1 cellular context compared by ENCODE assay signal in the genomic region with DNA sequence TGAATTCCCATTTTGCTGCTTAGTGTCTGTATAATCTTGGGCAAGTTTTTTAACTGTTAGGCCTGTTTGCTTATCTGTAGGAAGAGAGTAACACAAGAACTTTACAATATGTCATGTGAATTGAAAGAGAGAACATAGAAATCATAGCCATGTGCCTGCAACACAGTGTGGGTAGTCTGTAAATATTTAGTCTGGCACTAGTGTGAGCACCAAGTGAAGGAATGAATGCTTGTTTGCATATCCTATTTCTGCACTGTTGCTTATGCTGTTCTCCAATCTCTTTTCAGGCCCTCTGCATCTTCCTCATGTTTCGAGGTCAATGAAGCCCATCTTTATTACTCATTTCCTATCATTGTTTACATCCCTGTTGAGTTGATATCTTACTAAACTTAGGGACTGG.
A peak's percentile ranks its signal among the peaks of the same experiment; 100 is the strongest.
TF ChIP-seq lines count a peak whose summit lies in the region.

No MANE protein-coding gene starts in this region.

TF ChIP-seq in HepG2, 621 proteins besides CTCF, POLR2A, EP300 and RAD21 (continued from another document and continues in another):
- TF ChIP-seq, protein P1, sequence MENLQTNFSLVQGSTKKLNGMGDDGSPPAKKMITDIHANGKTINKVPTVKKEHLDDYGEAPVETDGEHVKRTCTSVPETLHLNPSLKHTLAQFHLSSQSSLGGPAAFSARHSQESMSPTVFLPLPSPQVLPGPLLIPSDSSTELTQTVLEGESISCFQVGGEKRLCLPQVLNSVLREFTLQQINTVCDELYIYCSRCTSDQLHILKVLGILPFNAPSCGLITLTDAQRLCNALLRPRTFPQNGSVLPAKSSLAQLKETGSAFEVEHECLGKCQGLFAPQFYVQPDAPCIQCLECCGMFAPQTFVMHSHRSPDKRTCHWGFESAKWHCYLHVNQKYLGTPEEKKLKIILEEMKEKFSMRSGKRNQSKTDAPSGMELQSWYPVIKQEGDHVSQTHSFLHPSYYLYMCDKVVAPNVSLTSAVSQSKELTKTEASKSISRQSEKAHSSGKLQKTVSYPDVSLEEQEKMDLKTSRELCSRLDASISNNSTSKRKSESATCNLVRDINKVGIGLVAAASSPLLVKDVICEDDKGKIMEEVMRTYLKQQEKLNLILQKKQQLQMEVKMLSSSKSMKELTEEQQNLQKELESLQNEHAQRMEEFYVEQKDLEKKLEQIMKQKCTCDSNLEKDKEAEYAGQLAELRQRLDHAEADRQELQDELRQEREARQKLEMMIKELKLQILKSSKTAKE (CRISPR knock-in tag; IDR thresholded peaks at IDR 0.05; ENCODE audit: borderline replicate concordance), result no peak
- TF ChIP-seq SOX6 (IDR thresholded peaks at IDR 0.05) (no peak), SOX6 (CRISPR knock-in tag; IDR thresholded peaks at IDR 0.05) (peak; percentile 24; the same call in 1 of the 2 replicates), ZNF792 (CRISPR knock-in tag; IDR thresholded peaks at IDR 0.05) (no peak), DR1 (CRISPR knock-in tag; IDR thresholded peaks at IDR 0.05) (no peak), SMAD3 (CRISPR knock-in tag; IDR thresholded peaks at IDR 0.05) (0 out of 2 replicates have a peak, but pooled peaks have one; percentile 42), HDAC2 (CRISPR knock-in tag; IDR thresholded peaks at IDR 0.05) (peak; percentile 55; the same call in 1 of the 2 replicates), KDM5A (IDR thresholded peaks at IDR 0.05; ENCODE audit: borderline replicate concordance, low read length) (no peak), FOXA1 (IDR thresholded peaks at IDR 0.05) (no peak), FOXA1 (CRISPR knock-in tag; IDR thresholded peaks at IDR 0.05) (peak; percentile 64; the same call in 1 of the 2 replicates), ZNF205 (CRISPR knock-in tag; IDR thresholded peaks at IDR 0.05) (no peak), POGZ (CRISPR knock-in tag; IDR thresholded peaks at IDR 0.05) (0 out of 2 replicates have a peak, but pooled peaks have one; percentile 16), MXI1 (IDR thresholded peaks at IDR 0.05; ENCODE audit: borderline replicate concordance, low read depth, low read length) (peak; percentile 71; the same call in 1 of the 3 replicates), IKZF5 (CRISPR knock-in tag; IDR thresholded peaks at IDR 0.05) (0 out of 2 replicates have a peak, but pooled peaks have one; percentile 30), ZKSCAN8 (CRISPR knock-in tag; IDR thresholded peaks at IDR 0.05; ENCODE audit: borderline replicate concordance) (0 out of 2 replicates have a peak, but pooled peaks have one; percentile 46), RXRB (CRISPR knock-in tag; IDR thresholded peaks at IDR 0.05; ENCODE audit: borderline replicate concordance) (0 out of 2 replicates have a peak, but pooled peaks have one; percentile 8), ZNF292 (CRISPR knock-in tag; IDR thresholded peaks at IDR 0.05; ENCODE audit: borderline replicate concordance, low read depth) (0 out of 2 replicates have a peak, but pooled peaks have one; percentile 23), MAX (IDR thresholded peaks at IDR 0.05) (peak; percentile 39; the same call in 1 of the 2 replicates), FOXO1 (CRISPR knock-in tag; IDR thresholded peaks at IDR 0.05) (peak; percentile 10; the same call in 1 of the 2 replicates), THAP11 (CRISPR knock-in tag; IDR thresholded peaks at IDR 0.05) (0 out of 2 replicates have a peak, but pooled peaks have one; percentile 41), HNF1B (CRISPR knock-in tag; IDR thresholded peaks at IDR 0.05) (no peak), FOXK1 (CRISPR knock-in tag; IDR thresholded peaks at IDR 0.05; ENCODE audit: borderline replicate concordance, low read depth) (0 out of 2 replicates have a peak, but pooled peaks have one; percentile 32), ZNF24 (IDR thresholded peaks at IDR 0.05) (peak; percentile 91), GTF3A (CRISPR knock-in tag; conservative IDR thresholded peaks at IDR 0.05) (no peak), FOSL2 (CRISPR knock-in tag; IDR thresholded peaks at IDR 0.05) (peak; percentile 56), ZNF280B (CRISPR knock-in tag; IDR thresholded peaks at IDR 0.05; ENCODE audit: borderline replicate concordance) (no peak), SIX4 (CRISPR knock-in tag; IDR thresholded peaks at IDR 0.05) (0 out of 2 replicates have a peak, but pooled peaks have one; percentile 27), GABPA (IDR thresholded peaks at IDR 0.05; ENCODE audit: low read depth, low read length) (no peak), GABPA (CRISPR knock-in tag; IDR thresholded peaks at IDR 0.05; ENCODE audit: low read depth) (0 out of 2 replicates have a peak, but pooled peaks have one; percentile 32), ZNF441 (CRISPR knock-in tag; IDR thresholded peaks at IDR 0.05; ENCODE audit: borderline replicate concordance) (peak; percentile 42; the same call in 1 of the 2 replicates), ZNF207 (IDR thresholded peaks at IDR 0.05; ENCODE audit: borderline replicate concordance) (no peak), ZBTB20 (CRISPR knock-in tag; IDR thresholded peaks at IDR 0.05; ENCODE audit: borderline replicate concordance, low read depth) (no peak), YY1 (IDR thresholded peaks at IDR 0.05; ENCODE audit: insufficient read depth, insufficient replicate concordance, low read depth, low read length) (no peak), ZEB1 (IDR thresholded peaks at IDR 0.05; ENCODE audit: insufficient replicate concordance, low read depth) (no peak), ZNF747 (CRISPR knock-in tag; IDR thresholded peaks at IDR 0.05; ENCODE audit: borderline replicate concordance) (no peak), PRPF4 (IDR thresholded peaks at IDR 0.05; ENCODE audit: low read depth, low read length, poor library complexity, severe bottlenecking) (no peak), NCOR1 (IDR thresholded peaks at IDR 0.05; ENCODE audit: borderline replicate concordance, low read length) (no peak), ZNF709 (CRISPR knock-in tag; IDR thresholded peaks at IDR 0.05) (no peak), ZNF572 (CRISPR knock-in tag; IDR thresholded peaks at IDR 0.05) (no peak), CBFB (CRISPR knock-in tag; IDR thresholded peaks at IDR 0.05) (no peak), BRD4 (CRISPR knock-in tag; IDR thresholded peaks at IDR 0.05) (no peak)
- TF ChIP-seq, protein P2, sequence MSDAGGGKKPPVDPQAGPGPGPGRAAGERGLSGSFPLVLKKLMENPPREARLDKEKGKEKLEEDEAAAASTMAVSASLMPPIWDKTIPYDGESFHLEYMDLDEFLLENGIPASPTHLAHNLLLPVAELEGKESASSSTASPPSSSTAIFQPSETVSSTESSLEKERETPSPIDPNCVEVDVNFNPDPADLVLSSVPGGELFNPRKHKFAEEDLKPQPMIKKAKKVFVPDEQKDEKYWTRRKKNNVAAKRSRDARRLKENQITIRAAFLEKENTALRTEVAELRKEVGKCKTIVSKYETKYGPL (CRISPR knock-in tag; IDR thresholded peaks at IDR 0.05), result no peak
- TF ChIP-seq, protein P3, sequence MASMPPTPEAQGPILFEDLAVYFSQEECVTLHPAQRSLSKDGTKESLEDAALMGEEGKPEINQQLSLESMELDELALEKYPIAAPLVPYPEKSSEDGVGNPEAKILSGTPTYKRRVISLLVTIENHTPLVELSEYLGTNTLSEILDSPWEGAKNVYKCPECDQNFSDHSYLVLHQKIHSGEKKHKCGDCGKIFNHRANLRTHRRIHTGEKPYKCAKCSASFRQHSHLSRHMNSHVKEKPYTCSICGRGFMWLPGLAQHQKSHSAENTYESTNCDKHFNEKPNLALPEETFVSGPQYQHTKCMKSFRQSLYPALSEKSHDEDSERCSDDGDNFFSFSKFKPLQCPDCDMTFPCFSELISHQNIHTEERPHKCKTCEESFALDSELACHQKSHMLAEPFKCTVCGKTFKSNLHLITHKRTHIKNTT (CRISPR knock-in tag; IDR thresholded peaks at IDR 0.05), result no peak
- TF ChIP-seq, protein P4, sequence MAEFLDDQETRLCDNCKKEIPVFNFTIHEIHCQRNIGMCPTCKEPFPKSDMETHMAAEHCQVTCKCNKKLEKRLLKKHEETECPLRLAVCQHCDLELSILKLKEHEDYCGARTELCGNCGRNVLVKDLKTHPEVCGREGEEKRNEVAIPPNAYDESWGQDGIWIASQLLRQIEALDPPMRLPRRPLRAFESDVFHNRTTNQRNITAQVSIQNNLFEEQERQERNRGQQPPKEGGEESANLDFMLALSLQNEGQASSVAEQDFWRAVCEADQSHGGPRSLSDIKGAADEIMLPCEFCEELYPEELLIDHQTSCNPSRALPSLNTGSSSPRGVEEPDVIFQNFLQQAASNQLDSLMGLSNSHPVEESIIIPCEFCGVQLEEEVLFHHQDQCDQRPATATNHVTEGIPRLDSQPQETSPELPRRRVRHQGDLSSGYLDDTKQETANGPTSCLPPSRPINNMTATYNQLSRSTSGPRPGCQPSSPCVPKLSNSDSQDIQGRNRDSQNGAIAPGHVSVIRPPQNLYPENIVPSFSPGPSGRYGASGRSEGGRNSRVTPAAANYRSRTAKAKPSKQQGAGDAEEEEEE (CRISPR knock-in tag; IDR thresholded peaks at IDR 0.05; ENCODE audit: borderline replicate concordance), result no peak
- TF ChIP-seq, protein P5, sequence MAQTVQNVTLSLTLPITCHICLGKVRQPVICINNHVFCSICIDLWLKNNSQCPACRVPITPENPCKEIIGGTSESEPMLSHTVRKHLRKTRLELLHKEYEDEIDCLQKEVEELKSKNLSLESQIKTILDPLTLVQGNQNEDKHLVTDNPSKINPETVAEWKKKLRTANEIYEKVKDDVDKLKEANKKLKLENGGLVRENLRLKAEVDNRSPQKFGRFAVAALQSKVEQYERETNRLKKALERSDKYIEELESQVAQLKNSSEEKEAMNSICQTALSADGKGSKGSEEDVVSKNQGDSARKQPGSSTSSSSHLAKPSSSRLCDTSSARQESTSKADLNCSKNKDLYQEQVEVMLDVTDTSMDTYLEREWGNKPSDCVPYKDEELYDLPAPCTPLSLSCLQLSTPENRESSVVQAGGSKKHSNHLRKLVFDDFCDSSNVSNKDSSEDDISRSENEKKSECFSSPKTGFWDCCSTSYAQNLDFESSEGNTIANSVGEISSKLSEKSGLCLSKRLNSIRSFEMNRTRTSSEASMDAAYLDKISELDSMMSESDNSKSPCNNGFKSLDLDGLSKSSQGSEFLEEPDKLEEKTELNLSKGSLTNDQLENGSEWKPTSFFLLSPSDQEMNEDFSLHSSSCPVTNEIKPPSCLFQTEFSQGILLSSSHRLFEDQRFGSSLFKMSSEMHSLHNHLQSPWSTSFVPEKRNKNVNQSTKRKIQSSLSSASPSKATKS (CRISPR knock-in tag; IDR thresholded peaks at IDR 0.05), result no peak
- TF ChIP-seq, protein P6, sequence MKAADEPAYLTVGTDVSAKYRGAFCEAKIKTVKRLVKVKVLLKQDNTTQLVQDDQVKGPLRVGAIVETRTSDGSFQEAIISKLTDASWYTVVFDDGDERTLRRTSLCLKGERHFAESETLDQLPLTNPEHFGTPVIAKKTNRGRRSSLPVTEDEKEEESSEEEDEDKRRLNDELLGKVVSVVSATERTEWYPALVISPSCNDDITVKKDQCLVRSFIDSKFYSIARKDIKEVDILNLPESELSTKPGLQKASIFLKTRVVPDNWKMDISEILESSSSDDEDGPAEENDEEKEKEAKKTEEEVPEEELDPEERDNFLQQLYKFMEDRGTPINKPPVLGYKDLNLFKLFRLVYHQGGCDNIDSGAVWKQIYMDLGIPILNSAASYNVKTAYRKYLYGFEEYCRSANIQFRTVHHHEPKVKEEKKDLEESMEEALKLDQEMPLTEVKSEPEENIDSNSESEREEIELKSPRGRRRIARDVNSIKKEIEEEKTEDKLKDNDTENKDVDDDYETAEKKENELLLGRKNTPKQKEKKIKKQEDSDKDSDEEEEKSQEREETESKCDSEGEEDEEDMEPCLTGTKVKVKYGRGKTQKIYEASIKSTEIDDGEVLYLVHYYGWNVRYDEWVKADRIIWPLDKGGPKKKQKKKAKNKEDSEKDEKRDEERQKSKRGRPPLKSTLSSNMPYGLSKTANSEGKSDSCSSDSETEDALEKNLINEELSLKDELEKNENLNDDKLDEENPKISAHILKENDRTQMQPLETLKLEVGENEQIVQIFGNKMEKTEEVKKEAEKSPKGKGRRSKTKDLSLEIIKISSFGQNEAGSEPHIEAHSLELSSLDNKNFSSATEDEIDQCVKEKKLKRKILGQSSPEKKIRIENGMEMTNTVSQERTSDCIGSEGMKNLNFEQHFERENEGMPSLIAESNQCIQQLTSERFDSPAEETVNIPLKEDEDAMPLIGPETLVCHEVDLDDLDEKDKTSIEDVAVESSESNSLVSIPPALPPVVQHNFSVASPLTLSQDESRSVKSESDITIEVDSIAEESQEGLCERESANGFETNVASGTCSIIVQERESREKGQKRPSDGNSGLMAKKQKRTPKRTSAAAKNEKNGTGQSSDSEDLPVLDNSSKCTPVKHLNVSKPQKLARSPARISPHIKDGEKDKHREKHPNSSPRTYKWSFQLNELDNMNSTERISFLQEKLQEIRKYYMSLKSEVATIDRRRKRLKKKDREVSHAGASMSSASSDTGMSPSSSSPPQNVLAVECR (CRISPR knock-in tag; IDR thresholded peaks at IDR 0.05; ENCODE audit: borderline replicate concordance), result peak; percentile 21; the same call in 1 of the 2 replicates
